ENCODE assay signal across 1 cellular context in the genomic region with DNA sequence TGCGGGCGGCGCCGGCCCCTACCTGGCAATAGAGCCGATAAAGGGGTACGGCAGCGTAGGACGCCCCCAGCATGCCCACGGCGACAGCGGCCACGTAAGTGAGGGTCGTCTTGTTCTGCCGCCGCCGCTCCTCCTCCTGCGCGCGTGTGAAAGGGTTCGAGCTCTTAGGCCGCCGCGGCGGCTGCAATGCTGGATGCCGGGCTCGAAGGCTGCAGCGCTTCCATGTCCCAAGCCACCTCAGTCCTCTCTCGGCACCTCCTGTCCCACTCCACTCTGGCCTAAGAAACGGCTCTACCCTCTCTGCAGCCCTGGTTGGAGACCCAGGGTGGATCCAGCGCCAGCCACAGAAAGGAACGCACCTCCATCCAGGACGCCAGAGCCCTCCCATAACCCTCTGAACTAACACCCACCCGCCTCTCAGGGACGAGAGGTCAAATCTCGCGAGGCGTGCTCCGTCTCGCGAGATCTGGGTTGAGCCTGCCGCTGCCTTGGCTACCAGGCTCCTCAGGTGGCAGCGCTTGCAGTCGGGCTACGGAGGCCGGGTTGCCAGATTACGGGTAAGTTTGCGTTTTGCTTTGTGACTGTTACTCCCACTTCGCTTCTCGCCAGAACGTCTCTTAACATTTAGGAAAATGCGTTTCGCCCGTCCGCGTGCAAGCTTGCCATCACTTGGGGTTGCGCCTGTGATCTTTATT.
TF ChIP-seq lines count a peak whose summit lies in the region.

Gene COX11, minus strand, starts transcription at position 396 of the 695 bp plus-strand sequence. Its CDS starts 8 bp downstream, at position 388.
Gene STXBP4, plus strand, starts transcription at position 507 of the 695 bp plus-strand sequence. CDS start 17,455 bp downstream, outside the sequence.

TF ChIP-seq in HepG2, 621 proteins besides CTCF, POLR2A, EP300 and RAD21 (continued from another document and continues in another):
- TF ChIP-seq ZBTB1 (CRISPR knock-in tag; IDR thresholded peaks at IDR 0.05; ENCODE audit: borderline replicate concordance) (no peak), ZNF382 (CRISPR knock-in tag; IDR thresholded peaks at IDR 0.05; ENCODE audit: borderline replicate concordance) (no peak), ZNF615 (CRISPR knock-in tag; IDR thresholded peaks at IDR 0.05; ENCODE audit: borderline replicate concordance) (no peak), RCOR2 (CRISPR knock-in tag; IDR thresholded peaks at IDR 0.05) (0 out of 2 replicates have a peak, but pooled peaks have one; percentile 17), KDM2A (CRISPR knock-in tag; IDR thresholded peaks at IDR 0.05; ENCODE audit: borderline replicate concordance, low read depth) (peak; percentile 96), REST (IDR thresholded peaks at IDR 0.05; ENCODE audit: borderline replicate concordance in 1 of 2, low read depth in 1 of 2, low read length in 2 of 2) (no peak), HDAC6 (IDR thresholded peaks at IDR 0.05; ENCODE audit: low read depth, low read length) (no peak), HES4 (CRISPR knock-in tag; IDR thresholded peaks at IDR 0.05; ENCODE audit: borderline replicate concordance) (peak; percentile 38), TEAD3 (CRISPR knock-in tag; optimal IDR thresholded peaks at IDR 0.05; ENCODE audit: borderline replicate concordance) (peak; percentile 8), REL (CRISPR knock-in tag; conservative IDR thresholded peaks at IDR 0.05) (peak; percentile 68; the same call in 1 of the 2 replicates), RXRA (CRISPR knock-in tag; IDR thresholded peaks at IDR 0.05) (peak; percentile 49; the same call in 1 of the 2 replicates), ZNF7 (CRISPR knock-in tag; IDR thresholded peaks at IDR 0.05) (no peak), SAP130 (CRISPR knock-in tag; IDR thresholded peaks at IDR 0.05; ENCODE audit: low read depth) (peak; percentile 97), NFATC3 (CRISPR knock-in tag; IDR thresholded peaks at IDR 0.05) (peak; percentile 75; the same call in 1 of the 2 replicates), GTF3A (CRISPR knock-in tag; conservative IDR thresholded peaks at IDR 0.05) (no peak), FLYWCH1 (CRISPR knock-in tag; IDR thresholded peaks at IDR 0.05) (no peak), ZNF331 (CRISPR knock-in tag; IDR thresholded peaks at IDR 0.05) (peak; percentile 79), IRF1 (CRISPR knock-in tag; IDR thresholded peaks at IDR 0.05; ENCODE audit: low read depth) (no peak), RFX5 (IDR thresholded peaks at IDR 0.05; ENCODE audit: low read depth, low read length) (no peak), CEBPZ (IDR thresholded peaks at IDR 0.05; ENCODE audit: low read length) (no peak), NR2F6 (IDR thresholded peaks at IDR 0.05) (no peak), NR2F6 (CRISPR knock-in tag; IDR thresholded peaks at IDR 0.05) (peak; percentile 68), MIER3 (CRISPR knock-in tag; IDR thresholded peaks at IDR 0.05; ENCODE audit: borderline replicate concordance) (0 out of 2 replicates have a peak, but pooled peaks have one; percentile 11), ZSCAN29 (CRISPR knock-in tag; conservative IDR thresholded peaks at IDR 0.05) (peak; percentile 21; the same call in 1 of the 2 replicates), HNRNPUL1 (IDR thresholded peaks at IDR 0.05; ENCODE audit: low read depth, low read length) (no peak), PAF1 (CRISPR knock-in tag; IDR thresholded peaks at IDR 0.05) (no peak), NFRKB (IDR thresholded peaks at IDR 0.05) (no peak), SIN3A (IDR thresholded peaks at IDR 0.05; ENCODE audit: borderline replicate concordance, low read depth, low read length) (peak; percentile 97)
- TF ChIP-seq, protein P1, sequence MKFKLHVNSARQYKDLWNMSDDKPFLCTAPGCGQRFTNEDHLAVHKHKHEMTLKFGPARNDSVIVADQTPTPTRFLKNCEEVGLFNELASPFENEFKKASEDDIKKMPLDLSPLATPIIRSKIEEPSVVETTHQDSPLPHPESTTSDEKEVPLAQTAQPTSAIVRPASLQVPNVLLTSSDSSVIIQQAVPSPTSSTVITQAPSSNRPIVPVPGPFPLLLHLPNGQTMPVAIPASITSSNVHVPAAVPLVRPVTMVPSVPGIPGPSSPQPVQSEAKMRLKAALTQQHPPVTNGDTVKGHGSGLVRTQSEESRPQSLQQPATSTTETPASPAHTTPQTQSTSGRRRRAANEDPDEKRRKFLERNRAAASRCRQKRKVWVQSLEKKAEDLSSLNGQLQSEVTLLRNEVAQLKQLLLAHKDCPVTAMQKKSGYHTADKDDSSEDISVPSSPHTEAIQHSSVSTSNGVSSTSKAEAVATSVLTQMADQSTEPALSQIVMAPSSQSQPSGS (CRISPR knock-in tag; IDR thresholded peaks at IDR 0.05): 0 out of 2 replicates have a peak, but pooled peaks have one; percentile 52
- TF ChIP-seq, protein P2, sequence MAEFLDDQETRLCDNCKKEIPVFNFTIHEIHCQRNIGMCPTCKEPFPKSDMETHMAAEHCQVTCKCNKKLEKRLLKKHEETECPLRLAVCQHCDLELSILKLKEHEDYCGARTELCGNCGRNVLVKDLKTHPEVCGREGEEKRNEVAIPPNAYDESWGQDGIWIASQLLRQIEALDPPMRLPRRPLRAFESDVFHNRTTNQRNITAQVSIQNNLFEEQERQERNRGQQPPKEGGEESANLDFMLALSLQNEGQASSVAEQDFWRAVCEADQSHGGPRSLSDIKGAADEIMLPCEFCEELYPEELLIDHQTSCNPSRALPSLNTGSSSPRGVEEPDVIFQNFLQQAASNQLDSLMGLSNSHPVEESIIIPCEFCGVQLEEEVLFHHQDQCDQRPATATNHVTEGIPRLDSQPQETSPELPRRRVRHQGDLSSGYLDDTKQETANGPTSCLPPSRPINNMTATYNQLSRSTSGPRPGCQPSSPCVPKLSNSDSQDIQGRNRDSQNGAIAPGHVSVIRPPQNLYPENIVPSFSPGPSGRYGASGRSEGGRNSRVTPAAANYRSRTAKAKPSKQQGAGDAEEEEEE (CRISPR knock-in tag; IDR thresholded peaks at IDR 0.05; ENCODE audit: borderline replicate concordance): no peak
- TF ChIP-seq, protein P3, sequence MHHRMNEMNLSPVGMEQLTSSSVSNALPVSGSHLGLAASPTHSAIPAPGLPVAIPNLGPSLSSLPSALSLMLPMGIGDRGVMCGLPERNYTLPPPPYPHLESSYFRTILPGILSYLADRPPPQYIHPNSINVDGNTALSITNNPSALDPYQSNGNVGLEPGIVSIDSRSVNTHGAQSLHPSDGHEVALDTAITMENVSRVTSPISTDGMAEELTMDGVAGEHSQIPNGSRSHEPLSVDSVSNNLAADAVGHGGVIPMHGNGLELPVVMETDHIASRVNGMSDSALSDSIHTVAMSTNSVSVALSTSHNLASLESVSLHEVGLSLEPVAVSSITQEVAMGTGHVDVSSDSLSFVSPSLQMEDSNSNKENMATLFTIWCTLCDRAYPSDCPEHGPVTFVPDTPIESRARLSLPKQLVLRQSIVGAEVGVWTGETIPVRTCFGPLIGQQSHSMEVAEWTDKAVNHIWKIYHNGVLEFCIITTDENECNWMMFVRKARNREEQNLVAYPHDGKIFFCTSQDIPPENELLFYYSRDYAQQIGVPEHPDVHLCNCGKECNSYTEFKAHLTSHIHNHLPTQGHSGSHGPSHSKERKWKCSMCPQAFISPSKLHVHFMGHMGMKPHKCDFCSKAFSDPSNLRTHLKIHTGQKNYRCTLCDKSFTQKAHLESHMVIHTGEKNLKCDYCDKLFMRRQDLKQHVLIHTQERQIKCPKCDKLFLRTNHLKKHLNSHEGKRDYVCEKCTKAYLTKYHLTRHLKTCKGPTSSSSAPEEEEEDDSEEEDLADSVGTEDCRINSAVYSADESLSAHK (CRISPR knock-in tag; IDR thresholded peaks at IDR 0.05; ENCODE audit: borderline replicate concordance): 0 out of 2 replicates have a peak, but pooled peaks have one; percentile 24
- TF ChIP-seq, protein P4, sequence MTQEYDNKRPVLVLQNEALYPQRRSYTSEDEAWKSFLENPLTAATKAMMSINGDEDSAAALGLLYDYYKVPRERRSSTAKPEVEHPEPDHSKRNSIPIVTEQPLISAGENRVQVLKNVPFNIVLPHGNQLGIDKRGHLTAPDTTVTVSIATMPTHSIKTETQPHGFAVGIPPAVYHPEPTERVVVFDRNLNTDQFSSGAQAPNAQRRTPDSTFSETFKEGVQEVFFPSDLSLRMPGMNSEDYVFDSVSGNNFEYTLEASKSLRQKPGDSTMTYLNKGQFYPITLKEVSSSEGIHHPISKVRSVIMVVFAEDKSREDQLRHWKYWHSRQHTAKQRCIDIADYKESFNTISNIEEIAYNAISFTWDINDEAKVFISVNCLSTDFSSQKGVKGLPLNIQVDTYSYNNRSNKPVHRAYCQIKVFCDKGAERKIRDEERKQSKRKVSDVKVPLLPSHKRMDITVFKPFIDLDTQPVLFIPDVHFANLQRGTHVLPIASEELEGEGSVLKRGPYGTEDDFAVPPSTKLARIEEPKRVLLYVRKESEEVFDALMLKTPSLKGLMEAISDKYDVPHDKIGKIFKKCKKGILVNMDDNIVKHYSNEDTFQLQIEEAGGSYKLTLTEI (CRISPR knock-in tag; conservative IDR thresholded peaks at IDR 0.05): no peak
- TF ChIP-seq, protein P5, sequence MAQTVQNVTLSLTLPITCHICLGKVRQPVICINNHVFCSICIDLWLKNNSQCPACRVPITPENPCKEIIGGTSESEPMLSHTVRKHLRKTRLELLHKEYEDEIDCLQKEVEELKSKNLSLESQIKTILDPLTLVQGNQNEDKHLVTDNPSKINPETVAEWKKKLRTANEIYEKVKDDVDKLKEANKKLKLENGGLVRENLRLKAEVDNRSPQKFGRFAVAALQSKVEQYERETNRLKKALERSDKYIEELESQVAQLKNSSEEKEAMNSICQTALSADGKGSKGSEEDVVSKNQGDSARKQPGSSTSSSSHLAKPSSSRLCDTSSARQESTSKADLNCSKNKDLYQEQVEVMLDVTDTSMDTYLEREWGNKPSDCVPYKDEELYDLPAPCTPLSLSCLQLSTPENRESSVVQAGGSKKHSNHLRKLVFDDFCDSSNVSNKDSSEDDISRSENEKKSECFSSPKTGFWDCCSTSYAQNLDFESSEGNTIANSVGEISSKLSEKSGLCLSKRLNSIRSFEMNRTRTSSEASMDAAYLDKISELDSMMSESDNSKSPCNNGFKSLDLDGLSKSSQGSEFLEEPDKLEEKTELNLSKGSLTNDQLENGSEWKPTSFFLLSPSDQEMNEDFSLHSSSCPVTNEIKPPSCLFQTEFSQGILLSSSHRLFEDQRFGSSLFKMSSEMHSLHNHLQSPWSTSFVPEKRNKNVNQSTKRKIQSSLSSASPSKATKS (CRISPR knock-in tag; IDR thresholded peaks at IDR 0.05): 0 out of 2 replicates have a peak, but pooled peaks have one; percentile 67
- TF ChIP-seq, protein P6, sequence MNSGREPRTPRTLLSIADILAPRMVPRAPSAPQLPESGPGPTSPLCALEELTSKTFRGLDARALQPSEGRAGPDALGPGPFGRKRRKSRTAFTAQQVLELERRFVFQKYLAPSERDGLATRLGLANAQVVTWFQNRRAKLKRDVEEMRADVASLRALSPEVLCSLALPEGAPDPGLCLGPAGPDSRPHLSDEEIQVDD (CRISPR knock-in tag; IDR thresholded peaks at IDR 0.05; ENCODE audit: borderline replicate concordance): peak; percentile 57; the same call in 1 of the 2 replicates
- TF ChIP-seq, protein P7, sequence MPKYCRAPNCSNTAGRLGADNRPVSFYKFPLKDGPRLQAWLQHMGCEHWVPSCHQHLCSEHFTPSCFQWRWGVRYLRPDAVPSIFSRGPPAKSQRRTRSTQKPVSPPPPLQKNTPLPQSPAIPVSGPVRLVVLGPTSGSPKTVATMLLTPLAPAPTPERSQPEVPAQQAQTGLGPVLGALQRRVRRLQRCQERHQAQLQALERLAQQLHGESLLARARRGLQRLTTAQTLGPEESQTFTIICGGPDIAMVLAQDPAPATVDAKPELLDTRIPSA (CRISPR knock-in tag; IDR thresholded peaks at IDR 0.05; ENCODE audit: borderline replicate concordance): no peak; the same call in 1 of the 2 replicates
